28 cellular contexts compared by ENCODE assay signal in the genomic region with DNA sequence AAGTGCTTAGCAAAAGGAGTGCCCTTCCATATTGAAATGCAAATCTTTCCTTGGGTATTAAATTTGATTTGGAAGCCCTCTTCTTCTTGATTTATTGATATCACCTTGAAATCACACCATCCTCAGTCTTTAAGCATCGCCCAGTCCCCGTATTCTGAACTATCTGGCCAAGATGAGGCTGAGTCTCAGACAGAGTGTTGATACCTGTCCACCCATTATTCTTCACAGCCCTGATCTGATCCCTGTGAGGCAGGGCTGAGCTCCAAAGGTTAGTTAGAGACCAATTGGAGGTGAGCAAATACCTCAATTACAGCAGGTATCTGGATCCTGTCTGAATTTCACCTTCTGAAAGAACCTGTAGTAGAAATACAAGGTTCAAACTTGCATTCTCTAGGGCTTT.
"Had no signal": no experiment of that assay in that cellular context is flagged by ENCODE, and none has a peak within 500 bp of the region (broad histone marks: within the 10 kb centered on the region; RNA-seq: fewer than 3 reads in every experiment).

No MANE protein-coding gene starts in this region.

- H3K4me3 Mint-ChIP-seq: activated CD8-positive, alpha-beta T cell treated with anti-CD3 and anti-CD28 coated beads for 36 hours; activated naive CD4-positive, alpha-beta T cell treated with anti-CD3 and anti-CD28 coated beads, Interleukin-2, amount 50 U/mL, for 24 hours; activated naive CD8-positive, alpha-beta T cell treated with anti-CD3 and anti-CD28 coated beads, Interleukin-2, amount 10 ng/mL, durations not matched to agents 7 days and 5 days; activated T-cell treated with anti-CD3 and anti-CD28 coated beads, Interleukin-2, amount 50 U/mL, for 24 hours; T-helper 1 cell treated with Interleukin-12 subunit alpha and Interleukin-12 subunit beta and Interleukin-4 antibody, amounts not matched to agents 30 μg/mL and 1 μg/mL, for 36 hours; T-helper 2 cell treated with Interferon-gamma antibody and Interleukin-4, amounts not matched to agents 5 μg/mL and 100 μg/mL, for 36 hours had no signal

- H3K27me3 ChIP-seq: body of pancreas, breast epithelium, Peyer's patch, SJSA1 had no signal

- H3K9ac ChIP-seq: SK-N-SH had no signal

- DNase-seq: activated CD4-positive, alpha-beta T cell treated with anti-CD3 and anti-CD28 coated beads for 1 hour; activated CD4-positive, alpha-beta T cell treated with anti-CD3 and anti-CD28 coated beads for 48 hours; activated CD4-positive, CD25-positive, alpha-beta regulatory T cell; activated CD8-positive, alpha-beta T cell treated with anti-CD3 and anti-CD28 coated beads for 36 hours; activated gamma-delta T cell; activated naive CD4-positive, alpha-beta T cell treated with Interleukin-2 at 50 U/mL for 16 hours; activated naive CD8-positive, alpha-beta T cell treated with anti-CD3 and anti-CD28 coated beads, Interleukin-2, amount 10 ng/mL, durations not matched to agents 7 days and 5 days; activated T-cell treated with anti-CD3 and anti-CD28 coated beads, Interleukin-2, amount 50 U/mL, for 24 hours; Karpas-422; NCI-H187 treated with DMSO at 0.1 percent for 48 hours; NCI-H2171 treated with DMSO at 0.1 percent for 48 hours; NCI-H2227 treated with DMSO at 0.1 percent for 48 hours; NCI-H510A treated with DMSO at 0.1 percent for 48 hours; NCI-H526 treated with DMSO at 0.1 percent for 48 hours; NCI-H82; NK-92 treated with Interleukin-12 subunit alpha and Interleukin-12 subunit beta, amount 100 ng/mL, for 24 hours; PC-3; Peyer's patch; RPMI8226; SHP77 treated with DMSO at 0.1 percent for 48 hours; SK-N-SH had no signal

- H3K36me3 ChIP-seq: breast epithelium, Peyer's patch, SJSA1 had no signal

- H3K4me3 ChIP-seq: body of pancreas, breast epithelium, Peyer's patch, SJSA1 had no signal

- H3K27ac Mint-ChIP-seq: activated CD8-positive, alpha-beta T cell treated with anti-CD3 and anti-CD28 coated beads for 36 hours; activated naive CD4-positive, alpha-beta T cell treated with anti-CD3 and anti-CD28 coated beads, Interleukin-2, amount 50 U/mL, for 24 hours; activated naive CD8-positive, alpha-beta T cell treated with anti-CD3 and anti-CD28 coated beads, Interleukin-2, amount 10 ng/mL, durations not matched to agents 7 days and 5 days; activated T-cell treated with anti-CD3 and anti-CD28 coated beads, Interleukin-2, amount 50 U/mL, for 24 hours; activated T-helper 2 cell treated with anti-CD3 and anti-CD28 coated beads, Interferon-gamma antibody, Interleukin-2, Interleukin-4, amounts not matched to agents 10 μg/mL and 5 μg/mL and 100 μg/mL, durations not matched to agents 14 hours and 24 hours and 36 hours; T-helper 1 cell treated with Interleukin-12 subunit alpha and Interleukin-12 subunit beta and Interleukin-4 antibody, amounts not matched to agents 30 μg/mL and 1 μg/mL, for 36 hours; T-helper 2 cell treated with Interferon-gamma antibody and Interleukin-4, amounts not matched to agents 5 μg/mL and 100 μg/mL, for 36 hours had no signal

- H3K27ac ChIP-seq: body of pancreas, breast epithelium, Peyer's patch, SJSA1 had no signal

- H3K27me3 Mint-ChIP-seq: activated CD8-positive, alpha-beta T cell treated with anti-CD3 and anti-CD28 coated beads for 36 hours; activated naive CD4-positive, alpha-beta T cell treated with anti-CD3 and anti-CD28 coated beads, Interleukin-2, amount 50 U/mL, for 24 hours; activated naive CD8-positive, alpha-beta T cell treated with anti-CD3 and anti-CD28 coated beads, Interleukin-2, amount 10 ng/mL, durations not matched to agents 7 days and 5 days; activated T-cell treated with anti-CD3 and anti-CD28 coated beads, Interleukin-2, amount 50 U/mL, for 24 hours had no signal

- H3K9me3 ChIP-seq: body of pancreas, breast epithelium, Peyer's patch, SJSA1, SK-N-SH had no signal

- H3K4me1 Mint-ChIP-seq: activated naive CD4-positive, alpha-beta T cell treated with anti-CD3 and anti-CD28 coated beads, Interleukin-2, amount 50 U/mL, for 24 hours; activated naive CD8-positive, alpha-beta T cell treated with anti-CD3 and anti-CD28 coated beads, Interleukin-2, amount 10 ng/mL, durations not matched to agents 7 days and 5 days had no signal

- H3K4me1 ChIP-seq: breast epithelium, Peyer's patch, SJSA1 had no signal

- ATAC-seq: activated CD8-positive, alpha-beta T cell treated with anti-CD3 and anti-CD28 coated beads for 36 hours; PC-3 had no signal

- H3K4me2 ChIP-seq: SK-N-SH had no signal

- H3K9me3 Mint-ChIP-seq: activated CD8-positive, alpha-beta T cell treated with anti-CD3 and anti-CD28 coated beads for 36 hours; activated naive CD8-positive, alpha-beta T cell treated with anti-CD3 and anti-CD28 coated beads, Interleukin-2, amount 10 ng/mL, durations not matched to agents 7 days and 5 days; activated T-cell treated with anti-CD3 and anti-CD28 coated beads, Interleukin-2, amount 50 U/mL, for 24 hours; activated T-helper 2 cell treated with anti-CD3 and anti-CD28 coated beads, Interferon-gamma antibody, Interleukin-2, Interleukin-4, amounts not matched to agents 10 μg/mL and 5 μg/mL and 100 μg/mL, durations not matched to agents 14 hours and 24 hours and 36 hours; T-helper 1 cell treated with Interleukin-12 subunit alpha and Interleukin-12 subunit beta and Interleukin-4 antibody, amounts not matched to agents 30 μg/mL and 1 μg/mL, for 36 hours; T-helper 2 cell treated with Interferon-gamma antibody and Interleukin-4, amounts not matched to agents 5 μg/mL and 100 μg/mL, for 36 hours had no signal

- H3K36me3 Mint-ChIP-seq: activated naive CD4-positive, alpha-beta T cell treated with anti-CD3 and anti-CD28 coated beads, Interleukin-2, amount 50 U/mL, for 24 hours; activated naive CD8-positive, alpha-beta T cell treated with anti-CD3 and anti-CD28 coated beads, Interleukin-2, amount 10 ng/mL, durations not matched to agents 7 days and 5 days had no signal
